Comparison of ENCODE assay signal across 10 cellular contexts in genomic region chr14:74488788-74489397, GRCh38. TPM values are rescaled to one million over a fixed set of nuclear protein-coding genes. Genes with fewer than 3 reads are reported as not detected.
A peak's percentile ranks its signal among the peaks of the same experiment; 100 is the strongest.
DNase-seq lines count a peak whose midpoint lies in the region; ATAC-seq and TF ChIP-seq lines count a peak whose summit lies in the region.
"Had no signal": no experiment of that assay in that cellular context is flagged by ENCODE, and none has a peak within 500 bp of the region (broad histone marks: within the 10 kb centered on the region; RNA-seq: fewer than 3 reads in every experiment).

No MANE protein-coding gene starts in this region.

- peaks cover 47% of the 10 kb centered on the region for H3F3A ChIP-seq in PC-9 (ENCODE audit: insufficient read depth, low read depth)

- no peaks in the 10 kb centered on the region for H3K36me3 Mint-ChIP-seq in HFFc6 (ENCODE audit: low read depth)
- H3K36me3 Mint-ChIP-seq in stimulated activated memory B cell treated with anti-CD40 and anti-IgM and Interleukin-4, amounts not matched to agents 10 μg/mL and 1 μg/mL and 100 μg/mL, for 72 hours: peaks cover 11% of the 10 kb centered on the region

- H3K27me3 ChIP-seq in PC-9 (ENCODE audit: insufficient read depth, low read depth) (no peaks in the 10 kb centered on the region), hepatocyte (no peaks in the 10 kb centered on the region)
- H3K27me3 ChIP-seq: right atrium auricular region had no signal

- H3K4me3 ChIP-seq in PC-9 (peak overlapping the region; percentile 4; the same call in 1 of the 2 replicates), hepatocyte (no peak overlapping the region)
- H3K4me3 ChIP-seq: right atrium auricular region had no signal

- H3K36me3 ChIP-seq in PC-9 (ENCODE audit: low read depth): peaks cover 44% of the 10 kb centered on the region
- H3K36me3 ChIP-seq in hepatocyte (replicated peaks; ENCODE audit: insufficient read depth, low read depth): no peaks in the 10 kb centered on the region

- no peak for ATAC-seq in stimulated activated memory B cell treated with anti-CD40 and anti-IgM and Interleukin-4, amounts not matched to agents 10 μg/mL and 1 μg/mL and 100 μg/mL, for 72 hours
- ATAC-seq: activated T-cell treated with anti-CD3 and anti-CD28 coated beads, Interleukin-2, amount 50 U/mL, for 72 hours had no signal

- H3K27ac Mint-ChIP-seq in HFFc6: peak overlapping the region; percentile 11
- H3K27ac Mint-ChIP-seq in stimulated activated memory B cell treated with anti-CD40 and anti-IgM and Interleukin-4, amounts not matched to agents 10 μg/mL and 1 μg/mL and 100 μg/mL, for 72 hours: peak overlapping the region; percentile 44
- H3K27ac Mint-ChIP-seq: activated T-cell treated with anti-CD3 and anti-CD28 coated beads, Interleukin-2, amount 50 U/mL, for 72 hours had no signal

- H2AFZ ChIP-seq in PC-9: peak overlapping the region; percentile 10; the same call in 1 of the 2 replicates
- no peak overlapping the region for H2AFZ ChIP-seq in hepatocyte

- H3K9me3 Mint-ChIP-seq in HFFc6: no peaks in the 10 kb centered on the region
- H3K9me3 Mint-ChIP-seq in stimulated activated memory B cell treated with anti-CD40 and anti-IgM and Interleukin-4, amounts not matched to agents 10 μg/mL and 1 μg/mL and 100 μg/mL, for 72 hours: no peaks in the 10 kb centered on the region
- H3K9me3 Mint-ChIP-seq: activated T-cell treated with anti-CD3 and anti-CD28 coated beads, Interleukin-2, amount 50 U/mL, for 72 hours; IgD-negative memory B cell had no signal

- H3K9me3 ChIP-seq in PC-9 (ENCODE audit: insufficient read depth, low read depth): no peaks in the 10 kb centered on the region
- H3K9me3 ChIP-seq in hepatocyte (ENCODE audit: low read depth): no peaks in the 10 kb centered on the region
- H3K9me3 ChIP-seq: right atrium auricular region had no signal

- intact Hi-C loops in PC-9 (cut with micrococcal nuclease; ENCODE audit: unreplicated experiment): no loop called here

- H3K4me1 Mint-ChIP-seq in HFFc6 (ENCODE audit: low read depth): peaks cover 36% of the 10 kb centered on the region
- H3K4me1 Mint-ChIP-seq in stimulated activated memory B cell treated with anti-CD40 and anti-IgM and Interleukin-4, amounts not matched to agents 10 μg/mL and 1 μg/mL and 100 μg/mL, for 72 hours: peaks cover 7% of the 10 kb centered on the region

- no peaks in the 10 kb centered on the region; the same call in 1 of the 2 replicates for H3K27me3 Mint-ChIP-seq in HFFc6 (ENCODE audit: insufficient read depth)
- H3K27me3 Mint-ChIP-seq in stimulated activated memory B cell treated with anti-CD40 and anti-IgM and Interleukin-4, amounts not matched to agents 10 μg/mL and 1 μg/mL and 100 μg/mL, for 72 hours: no peaks in the 10 kb centered on the region
- H3K27me3 Mint-ChIP-seq: IgD-negative memory B cell had no signal

- peaks cover 73% of the 10 kb centered on the region for H3K79me2 ChIP-seq in PC-9 (ENCODE audit: low read depth)
- H3K79me2 ChIP-seq in hepatocyte: peaks cover 55% of the 10 kb centered on the region

- DNase-seq in HFFc6 (peak; percentile 53), PC-9 (peak; percentile 49 to 98), dermis blood vessel endothelial cell (peak; percentile 84), hepatocyte (ENCODE audit: low spot score) (no peak), cortex of kidney (lab: John Stamatoyannopoulos, UW) (no peak), NCI-H2029 (lab: John Stamatoyannopoulos, UW) (no peak)
- DNase-seq: activated T-cell treated with anti-CD3 and anti-CD28 coated beads, Interleukin-2, amount 50 U/mL, for 72 hours had no signal

- peaks cover 57% of the 10 kb centered on the region for H3K4me1 ChIP-seq in PC-9 (replicated peaks; ENCODE audit: insufficient read depth)
- peaks cover 7% of the 10 kb centered on the region for H3K4me1 ChIP-seq in hepatocyte (ENCODE audit: insufficient read depth)

- H3K9me2 ChIP-seq in PC-9 (ENCODE audit: insufficient read depth) (no peaks in the 10 kb centered on the region), hepatocyte (replicated peaks; ENCODE audit: insufficient read depth) (no peaks in the 10 kb centered on the region)

- no peak overlapping the region; the same call in 1 of the 2 replicates for H3K4me3 Mint-ChIP-seq in HFFc6
- no peak overlapping the region for H3K4me3 Mint-ChIP-seq in stimulated activated memory B cell treated with anti-CD40 and anti-IgM and Interleukin-4, amounts not matched to agents 10 μg/mL and 1 μg/mL and 100 μg/mL, for 72 hours
- H3K4me3 Mint-ChIP-seq: activated T-cell treated with anti-CD3 and anti-CD28 coated beads, Interleukin-2, amount 50 U/mL, for 72 hours had no signal

- no TSS peak for BruUV-seq in PC-9 (replicated peaks; lab: Mats Ljungman, UMichigan)

- peak overlapping the region; percentile 80 for H3K27ac ChIP-seq in PC-9
- no peak overlapping the region for H3K27ac ChIP-seq in hepatocyte
- H3K27ac ChIP-seq: right atrium auricular region had no signal

- peak overlapping the region; percentile 94 for H3K4me2 ChIP-seq in PC-9
- no peak overlapping the region for H3K4me2 ChIP-seq in hepatocyte

- CTCF ChIA-PET in PC-9 (lab: Charles Lee): interaction anchor here (1.0 kb wide), 1 partner anchor 120 kb away, joined by 3 read pairs; no protein-coding TSS in a partner anchor

- POLR2A ChIA-PET in PC-9 (lab: Charles Lee; ENCODE audit: unreplicated experiment): interaction anchor here (0.6 to 0.9 kb wide), 7 partner anchors 27 to 513 kb away, joined by 3 to 9 read pairs (median 3); no protein-coding TSS in a partner anchor

- H4K20me1 ChIP-seq in PC-9 (ENCODE audit: insufficient read depth) (no peaks in the 10 kb centered on the region), hepatocyte (ENCODE audit: insufficient read depth, poor library complexity, severe bottlenecking) (peaks cover 31% of the 10 kb centered on the region)

- TF ChIP-seq CTCF in HFFc6 (IDR thresholded peaks at IDR 0.05) (no peak), PC-9 (conservative IDR thresholded peaks at IDR 0.05) (no peak), hepatocyte (IDR thresholded peaks at IDR 0.05; ENCODE audit: poor library complexity) (no peak)

RNA-seq across cellular contexts. Expression of gene NPC2, which starts 4.2 kb away (rescaled TPM):
- 10 to 100 TPM; 69.1 to 89.9 (median 78.8) TPM for total RNA-seq in HFFc6 (2021; fragmentation: NEBNext Ultra II Directional; extraction: Animal tissue kit (Norgen Biotek cat#: 25700))
- 1,010 and 1,208 TPM in 2 replicates for total RNA-seq in PC-9 (2021)
- 205 and 322 TPM in 2 replicates for total RNA-seq in dermis blood vessel endothelial cell
- 1,339 and 1,684 TPM in 2 replicates for total RNA-seq in hepatocyte
- polyA plus RNA-seq in hepatocyte: 585 and 602 TPM in 2 replicates

RNA-seq across cellular contexts. Expression of gene ISCA2, which starts 4.7 kb away (rescaled TPM):
- 10 to 100 TPM; 27.7 to 39.4 (median 30.5) TPM for total RNA-seq in HFFc6 (2021; fragmentation: NEBNext Ultra II Directional; extraction: Animal tissue kit (Norgen Biotek cat#: 25700))
- total RNA-seq in PC-9 (2021) (83.2 and 86.5 TPM in 2 replicates), dermis blood vessel endothelial cell (17.0 and 19.1 TPM in 2 replicates), hepatocyte (17.4 and 21.5 TPM in 2 replicates)
- polyA plus RNA-seq in hepatocyte: 80.2 and 80.3 TPM in 2 replicates

Comparison
In these comparisons a context has a peak if more than half of its experiments do, and no peak if none do; other contexts are left out.
1. DNase-seq: peak in HFFc6 (single experiment), PC-9 (2 of 2) and dermis blood vessel endothelial cell (single experiment); none in hepatocyte (single experiment), cortex of kidney (single experiment) and NCI-H2029 (single experiment).